In genomic region chr16:67936876-67937605, GRCh38 we compare ENCODE assay signal across 8 cellular contexts. TPM values are rescaled to one million over a fixed set of nuclear protein-coding genes. Genes with fewer than 3 reads are reported as not detected.
A peak's percentile ranks its signal among the peaks of the same experiment; 100 is the strongest.
DNase-seq lines count a peak whose midpoint lies in the region; ATAC-seq and TF ChIP-seq lines count a peak whose summit lies in the region.

No MANE protein-coding gene starts in this region.

- H3K27me3 ChIP-seq in PC-9 (ENCODE audit: insufficient read depth, low read depth), result no peaks in the 10 kb centered on the region
- no peaks in the 10 kb centered on the region for H3K27me3 ChIP-seq in layer of hippocampus (ENCODE audit: control insufficient read depth, insufficient read depth, low read length)

- peaks cover 24% of the 10 kb centered on the region for H3F3A ChIP-seq in PC-9 (ENCODE audit: insufficient read depth, low read depth)

- no peak for TF ChIP-seq CTCF in PC-9 (conservative IDR thresholded peaks at IDR 0.05)

- H3K27ac ChIP-seq in PC-9 (peak overlapping the region; percentile 65), angular gyrus (ENCODE audit: low read depth, low read length) (peak overlapping the region; percentile 77), layer of hippocampus (ENCODE audit: low read depth, low read length) (peak overlapping the region; percentile 88)

- peaks cover 6% of the 10 kb centered on the region; the same call in 1 of the 2 replicates for H3K4me1 ChIP-seq in PC-9 (replicated peaks; ENCODE audit: insufficient read depth)

- DNase-seq in NCI-H1417 (lab: John Stamatoyannopoulos, UW), result peak; percentile 19 to 49 (median 33)
- no peak for DNase-seq in NCI-H1417 treated with DMSO at 0.1 percent for 48 hours (lab: John Stamatoyannopoulos, UW)
- peak in 1 of 2 experiments; percentile 63 for DNase-seq in PC-9
- DNase-seq in stimulated activated CD4-positive, alpha-beta T cell treated with anti-CD3 and anti-CD28 coated beads, TNF-alpha, amount 100 ng/mL, for 48 hours (ENCODE audit: low read depth in 3 of 3), result peak in 2 of 3 donors; percentile 60 to 65
- no peak for DNase-seq in NCI-H524 (lab: John Stamatoyannopoulos, UW)

- peaks cover 18% of the 10 kb centered on the region for H3K79me2 ChIP-seq in PC-9 (ENCODE audit: low read depth)

- H3K9me2 ChIP-seq in PC-9 (ENCODE audit: insufficient read depth), result no peaks in the 10 kb centered on the region

- no peaks in the 10 kb centered on the region for H3K36me3 ChIP-seq in PC-9 (ENCODE audit: low read depth)

- intact Hi-C loops in PC-9 (cut with micrococcal nuclease; ENCODE audit: unreplicated experiment), result loop anchor here (5.0 kb wide), 1 partner anchor 295 kb away; no protein-coding TSS in a partner anchor

- peak overlapping the region; percentile 88 for H3K4me3 ChIP-seq in PC-9

- H4K20me1 ChIP-seq in PC-9 (ENCODE audit: insufficient read depth), result peaks cover 8% of the 10 kb centered on the region

- peak; percentile 46 for ATAC-seq in HG02571 (IDR thresholded peaks at IDR 0.05; ENCODE audit: unreplicated experiment)

- POLR2A ChIA-PET in PC-9 (lab: Charles Lee; ENCODE audit: unreplicated experiment), result interaction anchor here (0.6 kb wide), 1 partner anchor 91 kb away, joined by 7 read pairs; no protein-coding TSS in a partner anchor

- peak overlapping the region; percentile 90 for H2AFZ ChIP-seq in PC-9

- H3K9me3 ChIP-seq in PC-9 (ENCODE audit: insufficient read depth, low read depth), result no peaks in the 10 kb centered on the region

- CTCF ChIA-PET in PC-9 (lab: Charles Lee), result no interaction called here

- peak overlapping the region; percentile 91 for H3K4me2 ChIP-seq in PC-9

- no TSS peak for BruUV-seq in PC-9 (replicated peaks; lab: Mats Ljungman, UMichigan)

RNA-seq across cellular contexts. Expression of gene PSMB10, which starts 0.4 kb away (rescaled TPM):
- 39.5 and 56.2 TPM in 2 replicates for total RNA-seq in PC-9 (2021)

RNA-seq across cellular contexts. Expression of gene CTRL, which starts 5.4 kb away (rescaled TPM):
- total RNA-seq in PC-9 (2021), result 1.3 and 1.7 TPM in 2 replicates

RNA-seq across cellular contexts. Expression of gene LCAT, which starts 6.9 kb away (rescaled TPM):
- total RNA-seq in PC-9 (2021), result 10.0 and 11.9 TPM in 2 replicates

RNA-seq across cellular contexts. Expression of gene SLC12A4, which starts 31.4 kb away (rescaled TPM):
- 24.2 and 27.0 TPM in 2 replicates for total RNA-seq in PC-9 (2021)

RNA-seq across cellular contexts. Expression of gene DPEP3, which starts 43.3 kb away (rescaled TPM):
- total RNA-seq in PC-9 (2021), result not detected in 2 replicates

Comparison
In these comparisons a context has a peak if more than half of its experiments do, and no peak if none do; other contexts are left out.
1. DNase-seq: peak in NCI-H1417 (3 of 3) and stimulated activated CD4-positive, alpha-beta T cell treated with anti-CD3 and anti-CD28 coated beads, TNF-alpha, amount 100 ng/mL, for 48 hours (2 of 3); none in NCI-H1417 treated with DMSO at 0.1 percent for 48 hours (single experiment) and NCI-H524 (0 of 2).
2. Peak in every context shown above with its lines, with median percentiles within 50 percentile points of each other: H3K27ac ChIP-seq.